Comparison of ENCODE assay signal across 8 cellular contexts in genomic region chr3:127786358-127787070, GRCh38. TPM values are rescaled to one million over a fixed set of nuclear protein-coding genes. Genes with fewer than 3 reads are reported as not detected.
DNase-seq lines count a peak whose midpoint lies in the region; ATAC-seq, FAIRE-seq and TF ChIP-seq lines count a peak whose summit lies in the region.

No MANE protein-coding gene starts in this region.

- POLR2A ChIA-PET in HepG2 (lab: Yijun Ruan, JAX) = no interaction called here

- no peak overlapping the region for H3K4me2 ChIP-seq in HepG2 (ENCODE audit: low read depth, low read length)

- in situ Hi-C loops in HepG2 (cut with HindIII; ENCODE audit: extremely low pct_ligation_motif_present, low pct_unique_long_range_greater_than_20kb) = no loop called here

- H3K9ac ChIP-seq in liver (ENCODE audit: low read depth in 1 of 2, low read length in 2 of 2) = no peak overlapping the region
- H3K9ac ChIP-seq in HepG2 (ENCODE audit: insufficient read depth, low read depth, low read length) = no peak overlapping the region
- peak overlapping the region; percentile 57 to 72 for H3K9ac ChIP-seq in colonic mucosa (ENCODE audit: low read depth in 2 of 2, low read length in 2 of 2)

- H3K36me3 ChIP-seq in liver (ENCODE audit: control insufficient read depth in 4 of 4, insufficient read depth in 3 of 4, low read depth in 1 of 4, low read length in 3 of 4) (peaks cover 0 to 4% (median 1%) of the 10 kb centered on the region in 4 donors), HepG2 (replicated peaks in 1 of 2; ENCODE audit: control insufficient read depth in 1 of 2, insufficient read depth in 2 of 2, low read length in 2 of 2) (no peaks in the 10 kb centered on the region), colonic mucosa (no peaks in the 10 kb centered on the region)

- H3K4me1 ChIP-seq in liver (ENCODE audit: control insufficient read depth in 4 of 4, insufficient read depth in 4 of 4, low read length in 3 of 4) (peaks cover 11 to 49% (median 37%) of the 10 kb centered on the region in 4 donors), HepG2 (ENCODE audit: insufficient read depth, low read length) (no peaks in the 10 kb centered on the region), colonic mucosa (peaks cover 12% of the 10 kb centered on the region)

- H3K36me3 Mint-ChIP-seq in activated CD4-positive, alpha-beta T cell treated with anti-CD3 and anti-CD28 coated beads, Interleukin-2, amount 10 ng/mL, durations not matched to agents 24 days and 14 days (ENCODE audit: low read depth) = no peaks in the 10 kb centered on the region

- H3K9me3 Mint-ChIP-seq in activated CD4-positive, alpha-beta T cell treated with anti-CD3 and anti-CD28 coated beads, Interleukin-2, amount 10 ng/mL, durations not matched to agents 24 days and 14 days = no peaks in the 10 kb centered on the region

- H3K4me3 ChIP-seq in liver (ENCODE audit: low read depth in 1 of 3, low read length in 3 of 3) (no peak overlapping the region), HepG2 (replicated peaks in 1 of 3; ENCODE audit: insufficient read depth in 1 of 3, low read depth in 2 of 3, low read length in 3 of 3) (no peak overlapping the region), colonic mucosa (no peak overlapping the region)

- H4K20me1 ChIP-seq in HepG2 (ENCODE audit: insufficient read depth, low read length) = no peaks in the 10 kb centered on the region

- no peak for TF ChIP-seq RAD21 in liver (IDR thresholded peaks at IDR 0.05)
- no peak for TF ChIP-seq RAD21 in HepG2 (CRISPR knock-in tag; IDR thresholded peaks at IDR 0.05)

- CTCF ChIA-PET in HepG2 (lab: Yijun Ruan, JAX; ENCODE audit: low intra/inter-chr PET ratio, low total read pairs) = no interaction called here

- WGBS in liver = 71% methylated on average over 19 of the region's 19 CpGs
- WGBS in HepG2 (ENCODE audit: low lambda C conversion rate) = 47% methylated on average over 11 of the region's 19 CpGs

- H3K9me3 ChIP-seq in liver (ENCODE audit: control insufficient read depth in 4 of 4, low read length in 3 of 4) (no peaks in the 10 kb centered on the region), HepG2 (ENCODE audit: low read length) (no peaks in the 10 kb centered on the region), colonic mucosa (no peaks in the 10 kb centered on the region)

- TF ChIP-seq POLR2A in HepG2 (IDR thresholded peaks at IDR 0.05; ENCODE audit: insufficient read depth in 1 of 2, low read depth in 2 of 2, low read length in 2 of 2) = no peak

- no peak overlapping the region for H3K27ac Mint-ChIP-seq in activated CD4-positive, alpha-beta T cell treated with anti-CD3 and anti-CD28 coated beads, Interleukin-2, amount 10 ng/mL, durations not matched to agents 24 days and 14 days

- H3K27me3 Mint-ChIP-seq in activated CD4-positive, alpha-beta T cell treated with anti-CD3 and anti-CD28 coated beads, Interleukin-2, amount 10 ng/mL, durations not matched to agents 24 days and 14 days = peaks cover 5% of the 10 kb centered on the region

- intact Hi-C loops in HepG2 (cut with micrococcal nuclease; ENCODE audit: unreplicated experiment) = no loop called here
- intact Hi-C loops in colonic mucosa (cut with DNase I) = loop anchor here (5.0 kb wide), 1 partner anchor 41 kb away; no protein-coding TSS in a partner anchor
- intact Hi-C loops in activated CD4-positive, alpha-beta T cell treated with anti-CD3 and anti-CD28 coated beads, Interleukin-2, amount 10 ng/mL, durations not matched to agents 24 days and 14 days (cut with micrococcal nuclease) = loop anchor here (2.0 kb wide), 1 partner anchor 30 kb away; no protein-coding TSS in a partner anchor

- no TSS peak for BruUV-seq in HepG2 (replicated peaks; lab: Mats Ljungman, UMichigan)

- H3K4me3 Mint-ChIP-seq in activated CD4-positive, alpha-beta T cell treated with anti-CD3 and anti-CD28 coated beads, Interleukin-2, amount 10 ng/mL, durations not matched to agents 24 days and 14 days = no peak overlapping the region

- TF ChIP-seq CTCF in liver (IDR thresholded peaks at IDR 0.05; ENCODE audit: low read depth, low read length, missing input control) (no peak), HepG2 (CRISPR knock-in tag; IDR thresholded peaks at IDR 0.05) (no peak), colonic mucosa (IDR thresholded peaks at IDR 0.05) (no peak)

- TF ChIP-seq EP300 in HepG2 (IDR thresholded peaks at IDR 0.05; ENCODE audit: low read depth in 2 of 2, low read length in 2 of 2) (no peak), HepG2 (CRISPR knock-in tag; IDR thresholded peaks at IDR 0.05; ENCODE audit: borderline replicate concordance) (no peak)

- H3K4me1 Mint-ChIP-seq in activated CD4-positive, alpha-beta T cell treated with anti-CD3 and anti-CD28 coated beads, Interleukin-2, amount 10 ng/mL, durations not matched to agents 24 days and 14 days = peaks cover 5% of the 10 kb centered on the region

- no peak overlapping the region for H2AFZ ChIP-seq in HepG2 (ENCODE audit: low read length)

- H3K79me2 ChIP-seq in HepG2 (ENCODE audit: insufficient read depth, low read length) = no peaks in the 10 kb centered on the region

- H3K27me3 ChIP-seq in liver (ENCODE audit: control insufficient read depth in 4 of 4, insufficient read depth in 4 of 4, low read length in 3 of 4) = no peaks in the 10 kb centered on the region
- H3K27me3 ChIP-seq in HepG2 (ENCODE audit: control insufficient read depth in 1 of 2, insufficient read depth in 2 of 2, low read length in 2 of 2) = peaks cover 10 to 49% of the 10 kb centered on the region in 2 experiments; a peak in 4 of 5 replicates
- H3K27me3 ChIP-seq in colonic mucosa = no peaks in the 10 kb centered on the region

- ATAC-seq in HepG2 = no peak
- ATAC-seq in HG03354 (IDR thresholded peaks at IDR 0.05; ENCODE audit: poor library complexity, severe bottlenecking, unreplicated experiment) = no peak
- ATAC-seq in HG02678 (IDR thresholded peaks at IDR 0.05; ENCODE audit: unreplicated experiment) = no peak

- DNase-seq in HepG2 (ENCODE audit: low spot score) = no peak
- DNase-seq in colonic mucosa = peak; percentile 94
- peak; percentile 88 for DNase-seq in mucosa of gallbladder (ENCODE audit: low spot score)
- no peak for DNase-seq in activated CD4-positive, alpha-beta T cell treated with anti-CD3 and anti-CD28 coated beads, Interleukin-2, amount 10 ng/mL, durations not matched to agents 24 days and 14 days
- no peak for DNase-seq in HuH-7 (ENCODE audit: low spot score)

- no peak for FAIRE-seq in HepG2 (lab: Jason Lieb, UNC)

- peak overlapping the region; percentile 9 to 58 for H3K27ac ChIP-seq in liver (ENCODE audit: low read depth in 1 of 2, low read length in 2 of 2)
- no peak overlapping the region for H3K27ac ChIP-seq in HepG2 (ENCODE audit: extremely low read length, insufficient read depth, low read length)
- peak overlapping the region; percentile 88 for H3K27ac ChIP-seq in colonic mucosa

TF ChIP-seq in liver, 16 proteins besides CTCF, POLR2A, EP300 and RAD21 (continues in another document):
- TF ChIP-seq NR2F2 (IDR thresholded peaks at IDR 0.05) = no peak
- no peak for TF ChIP-seq EGR1 (IDR thresholded peaks at IDR 0.05; ENCODE audit: low read depth in 2 of 2)
- TF ChIP-seq TAF1 (conservative IDR thresholded peaks at IDR 0.05) = no peak

TF ChIP-seq in HepG2, 621 proteins besides CTCF, POLR2A, EP300 and RAD21 (continues in another document):
- TF ChIP-seq ATAD3A (CRISPR knock-in tag; IDR thresholded peaks at IDR 0.05) (no peak), BRD4 (CRISPR knock-in tag; IDR thresholded peaks at IDR 0.05) (no peak), PHF5A (CRISPR knock-in tag; IDR thresholded peaks at IDR 0.05; ENCODE audit: low read depth, unreplicated experiment) (no peak), TEF (CRISPR knock-in tag; IDR thresholded peaks at IDR 0.05) (no peak), ZNF160 (CRISPR knock-in tag; IDR thresholded peaks at IDR 0.05) (no peak)

RNA-seq across cellular contexts. Expression of gene MGLL, which starts 35.8 kb away (rescaled TPM):
- 10 to 100 TPM in 1 of 2 donors, 1 to 10 TPM in 1; 9.4 to 75.4 TPM for total RNA-seq in liver
- polyA plus RNA-seq in liver = 100 to 1,000 TPM in 1 of 2 donors, 10 to 100 TPM in 1; 72.9 to 277 TPM
- total RNA-seq in HepG2 (2016; rRNA removed; fragmentation: Illumina TruSeq; extraction: Trizol) = not detected in 2 replicates
- total RNA-seq in HepG2 (2016; cell fraction: cytosol; rRNA removed; fragmentation: Illumina TruSeq; extraction: Trizol; ENCODE audit: low read depth) = not detected in 2 replicates
- not detected in 2 replicates for total RNA-seq in HepG2 (2016; cell fraction: insoluble cytoplasmic fraction; rRNA removed; fragmentation: Illumina TruSeq; extraction: Trizol)
- not detected in 2 replicates for total RNA-seq in HepG2 (2016; cell fraction: membrane; rRNA removed; fragmentation: Illumina TruSeq; extraction: Trizol)
- total RNA-seq in HepG2 (2016; cell fraction: nucleus; rRNA removed; fragmentation: Illumina TruSeq; extraction: Trizol) = not detected in 2 replicates
- polyA plus RNA-seq in HepG2 (2011; rRNA removed) = not detected in 2 replicates
- 0.08 TPM in 1 of 2 replicates, not detected in the other for polyA plus RNA-seq in HepG2 (2011; cell fraction: cytosol; rRNA removed)
- 0.09 TPM in 1 of 2 replicates, not detected in the other for polyA plus RNA-seq in HepG2 (2011; cell fraction: nucleus; rRNA removed)
- polyA plus RNA-seq in HepG2 (2012) = 0.04 TPM in 1 of 2 replicates, not detected in the other
- not detected in 2 replicates for polyA plus RNA-seq in HepG2 (2016; cell fraction: cytosol; fragmentation: Illumina TruSeq; extraction: Trizol; ENCODE audit: low read depth)
- polyA plus RNA-seq in HepG2 (2016; cell fraction: insoluble cytoplasmic fraction; fragmentation: Illumina TruSeq; extraction: Trizol; ENCODE audit: low read depth) = not detected in 2 replicates
- polyA plus RNA-seq in HepG2 (2016; cell fraction: membrane; fragmentation: Illumina TruSeq; extraction: Trizol; ENCODE audit: low read depth) = not detected in 2 replicates
- polyA plus RNA-seq in HepG2 (2016; cell fraction: nucleus; fragmentation: Illumina TruSeq; extraction: Trizol; ENCODE audit: insufficient read depth, low read depth) = not detected in 2 replicates
- 47.9 TPM in 1 of 2 replicates, not detected in the other for polyA minus RNA-seq in HepG2 (2011; rRNA and poly(A)+ RNA removed; ENCODE audit: low replicate concordance)
- polyA minus RNA-seq in HepG2 (2011; cell fraction: cytosol; rRNA and poly(A)+ RNA removed) = 0.26 TPM in 1 of 2 replicates, not detected in the other
- polyA minus RNA-seq in HepG2 (2011; cell fraction: nucleus; rRNA and poly(A)+ RNA removed) = 0.12 and 0.52 TPM in 2 replicates
- 100 to 1,000 TPM; 123 to 200 TPM for total RNA-seq in colonic mucosa
- total RNA-seq in mucosa of gallbladder = 193 TPM
- 2.3 and 3.6 TPM in 2 replicates for total RNA-seq in activated CD4-positive, alpha-beta T cell treated with anti-CD3 and anti-CD28 coated beads, Interleukin-2, amount 10 ng/mL, durations not matched to agents 24 days and 14 days

Comparison
In these comparisons a context has a peak if more than half of its experiments do, and no peak if none do; other contexts are left out.
1. H3K9ac ChIP-seq: peak in colonic mucosa (2 of 2); none in liver (0 of 2) and HepG2 (single experiment).
2. DNase-seq: peak in colonic mucosa (single experiment) and mucosa of gallbladder (single experiment); none in HepG2 (single experiment), activated CD4-positive, alpha-beta T cell treated with anti-CD3 and anti-CD28 coated beads, Interleukin-2, amount 10 ng/mL, durations not matched to agents 24 days and 14 days (single experiment) and HuH-7 (single experiment).